Comparison of ENCODE assay signal across 11 cellular contexts in genomic region chr3:123734527-123734902, GRCh38.
"Had no signal": no experiment of that assay in that cellular context is flagged by ENCODE, and none has a peak within 500 bp of the region (broad histone marks: within the 10 kb centered on the region; RNA-seq: fewer than 3 reads in every experiment).

No MANE protein-coding gene starts in this region.

- H3K9me3 ChIP-seq: esophagus muscularis mucosa, heart left ventricle, pancreas had no signal

- H3K4me3 Mint-ChIP-seq: activated naive CD4-positive, alpha-beta T cell treated with anti-CD3 and anti-CD28 coated beads, Interleukin-2, amount 50 U/mL, for 24 hours; brain had no signal

- H3K4me1 Mint-ChIP-seq: activated naive CD4-positive, alpha-beta T cell treated with anti-CD3 and anti-CD28 coated beads, Interleukin-2, amount 50 U/mL, for 24 hours; brain had no signal

- ATAC-seq: pancreas had no signal

- H3K4me3 ChIP-seq: dorsolateral prefrontal cortex, esophagus muscularis mucosa, heart left ventricle, pancreas had no signal

- H3K27ac ChIP-seq: dorsolateral prefrontal cortex, esophagus muscularis mucosa, heart left ventricle, pancreas had no signal

- H3K36me3 Mint-ChIP-seq: activated naive CD4-positive, alpha-beta T cell treated with anti-CD3 and anti-CD28 coated beads, Interleukin-2, amount 50 U/mL, for 24 hours; brain had no signal

- H3K27me3 ChIP-seq: dorsolateral prefrontal cortex, esophagus muscularis mucosa, heart left ventricle, pancreas had no signal

- H3K27me3 Mint-ChIP-seq: activated naive CD4-positive, alpha-beta T cell treated with anti-CD3 and anti-CD28 coated beads, Interleukin-2, amount 50 U/mL, for 24 hours had no signal

- DNase-seq: activated CD4-positive, alpha-beta T cell treated with anti-CD3 and anti-CD28 coated beads, Interleukin-2, amount 50 U/mL, for 4 hours; activated CD4-positive, CD25-positive, alpha-beta regulatory T cell treated with anti-CD3 and anti-CD28 coated beads, Interleukin-2, amount 50 U/mL, for 72 hours; activated T-cell treated with anti-CD3 and anti-CD28 coated beads, Interleukin-2, amount 50 U/mL, for 1 hour; cerebellar nuclear complex; dorsolateral prefrontal cortex; foreskin melanocyte; heart left ventricle; pancreas had no signal

- H3K27ac Mint-ChIP-seq: activated naive CD4-positive, alpha-beta T cell treated with anti-CD3 and anti-CD28 coated beads, Interleukin-2, amount 50 U/mL, for 24 hours; brain had no signal

- H3K36me3 ChIP-seq: heart left ventricle, pancreas had no signal

- H3K9me3 Mint-ChIP-seq: activated naive CD4-positive, alpha-beta T cell treated with anti-CD3 and anti-CD28 coated beads, Interleukin-2, amount 50 U/mL, for 24 hours; brain had no signal

- H3K4me1 ChIP-seq: esophagus muscularis mucosa, heart left ventricle, pancreas had no signal
